19 cellular contexts compared by ENCODE assay signal in the genomic region with DNA sequence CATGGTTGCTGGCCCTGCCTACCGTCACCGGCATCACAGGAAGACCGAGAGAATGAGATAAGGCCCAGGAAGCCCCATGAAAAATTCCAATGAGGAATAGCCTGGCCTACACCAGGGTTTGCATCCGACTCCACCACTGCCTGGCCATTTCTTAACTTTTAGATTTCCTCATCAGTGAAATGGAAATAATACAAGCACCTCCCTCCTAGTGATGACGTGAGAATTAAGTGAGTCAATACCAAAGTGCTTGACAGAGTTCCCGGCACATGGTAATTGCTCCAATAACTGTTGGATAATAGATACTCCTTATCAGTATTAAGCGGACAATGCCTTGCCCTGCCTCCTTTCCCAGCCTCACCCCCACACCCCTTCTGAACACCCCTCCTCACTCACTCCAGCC.
"Had no signal": no experiment of that assay in that cellular context is flagged by ENCODE, and none has a peak within 500 bp of the region (broad histone marks: within the 10 kb centered on the region; RNA-seq: fewer than 3 reads in every experiment).

No MANE protein-coding gene starts in this region.

- DNase-seq: cortex of kidney; dorsolateral prefrontal cortex; effector CD8-positive, alpha-beta T cell; foreskin melanocyte; head of caudate nucleus; hippocampal formation; kidney glomerular epithelial cell; naive thymus-derived CD4-positive, alpha-beta T cell; nephron progenitor cell; psoas muscle; right lobe of liver; spleen; stimulated activated CD4-positive, alpha-beta T cell treated with anti-CD3 and anti-CD28 coated beads, Interleukin-2, amount 100 ng/mL, for 24 hours; stimulated activated CD4-positive, alpha-beta T cell treated with anti-CD3 and anti-CD28 coated beads, Interleukin-4, amount 100 ng/mL, for 4 hours; stimulated activated naive CD4-positive, alpha-beta T cell treated with Interleukin-2 at 50 U/mL for 16 hours; thyroid gland had no signal

- H3K36me3 ChIP-seq: neutrophil, right lobe of liver, spleen, suprapubic skin, thyroid gland had no signal

- ATAC-seq: naive thymus-derived CD4-positive, alpha-beta T cell; psoas muscle; right lobe of liver had no signal

- H3K4me3 ChIP-seq: dorsolateral prefrontal cortex, psoas muscle, right lobe of liver, spleen, suprapubic skin, thyroid gland had no signal

- H3K27ac ChIP-seq: dorsolateral prefrontal cortex, neutrophil, psoas muscle, right lobe of liver, spleen, suprapubic skin, thyroid gland had no signal

- H3K36me3 Mint-ChIP-seq: naive thymus-derived CD4-positive, alpha-beta T cell; type B pancreatic cell had no signal

- H3K9me3 Mint-ChIP-seq: naive thymus-derived CD4-positive, alpha-beta T cell; nephron progenitor cell; type B pancreatic cell had no signal

- H3K4me1 ChIP-seq: psoas muscle had no signal

- H3K4me3 Mint-ChIP-seq: naive thymus-derived CD4-positive, alpha-beta T cell; nephron progenitor cell; type B pancreatic cell had no signal

- H3K27me3 ChIP-seq: right lobe of liver, thyroid gland had no signal

- H3K27ac Mint-ChIP-seq: naive thymus-derived CD4-positive, alpha-beta T cell; nephron progenitor cell; type B pancreatic cell had no signal

- H3K9me3 ChIP-seq: neutrophil, psoas muscle, right lobe of liver, suprapubic skin, thyroid gland had no signal
